In genomic region chr6:30163090-30163917, GRCh38 we compare ENCODE assay signal across 1 cellular context.
TF ChIP-seq lines count a peak whose summit lies in the region.

Gene TRIM15, plus strand, starts transcription at chr6:30163546. Its CDS starts 139 bp downstream, at chr6:30163685.

TF ChIP-seq in HEK293, 187 proteins besides CTCF, POLR2A, EP300 and RAD21 (continued from another document):
- TF ChIP-seq PRDM10 (tag by site-specific recombination; IDR thresholded peaks at IDR 0.05) (peak; percentile 65), PATZ1 (tag by site-specific recombination; IDR thresholded peaks at IDR 0.05) (peak; percentile 60), ZNF398 (tag by site-specific recombination; IDR thresholded peaks at IDR 0.05) (no peak), EGR2 (tag by site-specific recombination; IDR thresholded peaks at IDR 0.05; ENCODE audit: low read depth) (peak; percentile 49), PRDM1 (tag by site-specific recombination; IDR thresholded peaks at IDR 0.05) (no peak), ZNF394 (tag by site-specific recombination; IDR thresholded peaks at IDR 0.05; ENCODE audit: borderline replicate concordance) (no peak), ZNF501 (tag by site-specific recombination; IDR thresholded peaks at IDR 0.05) (peak; percentile 39; the same call in 1 of the 2 replicates), ZBTB1 (tag by site-specific recombination; IDR thresholded peaks at IDR 0.05) (no peak), REST (tag by site-specific recombination; IDR thresholded peaks at IDR 0.05) (0 out of 2 replicates have a peak, but pooled peaks have one; percentile 3)
TF ChIP-seq in HEK293: peak in this region for 19.
